In genomic region chr3:23440416-23441294, GRCh38 we compare ENCODE assay signal across 1 cellular context.
TF ChIP-seq lines count a peak whose summit lies in the region.

No MANE protein-coding gene starts in this region.

TF ChIP-seq in GM23338, 12 proteins besides CTCF, POLR2A, EP300 and RAD21 (continued from another document):
- TF ChIP-seq ZNF462 (CRISPR knock-in tag; IDR thresholded peaks at IDR 0.05) (no peak), REST (IDR thresholded peaks at IDR 0.05; ENCODE audit: unreplicated experiment) (no peak), STAT1 (IDR thresholded peaks at IDR 0.05; ENCODE audit: unreplicated experiment) (no peak), EZH2phosphoT487 (IDR thresholded peaks at IDR 0.05; ENCODE audit: unreplicated experiment) (no peak), JUNB (IDR thresholded peaks at IDR 0.05; ENCODE audit: unreplicated experiment) (no peak), NANOG (IDR thresholded peaks at IDR 0.05; ENCODE audit: borderline replicate concordance) (no peak), CREB1 (CRISPR knock-in tag; IDR thresholded peaks at IDR 0.05; ENCODE audit: low read depth) (no peak)
